20 cellular contexts compared by ENCODE assay signal in genomic region chr12:20011200-20011599, GRCh38.
DNase-seq lines count a peak whose midpoint lies in the region; TF ChIP-seq lines count a peak whose summit lies in the region.
"Had no signal": no experiment of that assay in that cellular context is flagged by ENCODE, and none has a peak within 500 bp of the region (broad histone marks: within the 10 kb centered on the region; RNA-seq: fewer than 3 reads in every experiment).

No MANE protein-coding gene starts in this region.

- DNase-seq in LNCaP clone FGC (ENCODE audit: low read depth) (peak; percentile 92), NCI-H69 (lab: John Stamatoyannopoulos, UW) (peak; percentile 6), globus pallidus (ENCODE audit: low spot score) (peak; percentile 3), pons (ENCODE audit: low spot score) (peak; percentile 14), NCI-H1694 (lab: John Stamatoyannopoulos, UW) (no peak), smooth muscle cell (lab: John Stamatoyannopoulos, UW; ENCODE audit: unreplicated experiment) (no peak), GM03348 (ENCODE audit: low spot score) (no peak)
- no peak for DNase-seq in effector memory CD4-positive, alpha-beta T cell
- DNase-seq: activated CD4-positive, alpha-beta memory T cell treated with anti-CD3 and anti-CD28 coated beads, Interleukin-2, amount 10 ng/mL, durations not matched to agents 7 days and 5 days; BE2C; cerebellar nuclear complex; GOT3; KBM-7; naive B cell; NCI-H146; NCI-H524; psoas muscle had no signal

- H3K27me3 ChIP-seq in effector memory CD4-positive, alpha-beta T cell (replicated peaks; ENCODE audit: control insufficient read depth, insufficient read depth, low read length, poor library complexity, severe bottlenecking) = no peaks in the 10 kb centered on the region
- no peaks in the 10 kb centered on the region for H3K27me3 ChIP-seq in smooth muscle cell (ENCODE audit: low read depth)
- H3K27me3 ChIP-seq: BE2C, heart right ventricle, suprapubic skin had no signal

- H3K4me1 ChIP-seq in effector memory CD4-positive, alpha-beta T cell (ENCODE audit: control insufficient read depth, insufficient read depth, low read length, poor library complexity, severe bottlenecking) = no peaks in the 10 kb centered on the region
- H3K4me1 ChIP-seq in smooth muscle cell (ENCODE audit: low read depth) = no peaks in the 10 kb centered on the region
- H3K4me1 ChIP-seq: BE2C, psoas muscle, suprapubic skin had no signal

- H3K27ac ChIP-seq in effector memory CD4-positive, alpha-beta T cell (ENCODE audit: insufficient read depth, low read length, poor library complexity, severe bottlenecking) = no peak overlapping the region
- H3K27ac ChIP-seq in smooth muscle cell (ENCODE audit: low read depth) = no peak overlapping the region
- H3K27ac ChIP-seq: epithelial cell of prostate, heart right ventricle, psoas muscle, suprapubic skin had no signal

- H3K9me3 ChIP-seq in effector memory CD4-positive, alpha-beta T cell (ENCODE audit: control insufficient read depth, low read length) = no peaks in the 10 kb centered on the region
- no peaks in the 10 kb centered on the region for H3K9me3 ChIP-seq in smooth muscle cell (replicated peaks; ENCODE audit: low read depth)
- H3K9me3 ChIP-seq: BE2C, psoas muscle, suprapubic skin had no signal

- no peak overlapping the region for H3K9ac ChIP-seq in smooth muscle cell (ENCODE audit: low read depth)

- TF ChIP-seq CTCF in LNCaP clone FGC (IDR thresholded peaks at IDR 0.05; ENCODE audit: control insufficient read depth, extremely low read depth, insufficient read depth) (no peak), smooth muscle cell (IDR thresholded peaks at IDR 0.05; ENCODE audit: borderline replicate concordance, insufficient read depth, poor library complexity, severe bottlenecking) (no peak)

- no peaks in the 10 kb centered on the region for H3F3A ChIP-seq in smooth muscle cell (ENCODE audit: low read depth)

- H3K4me2 ChIP-seq in smooth muscle cell = no peak overlapping the region

- H4K20me1 ChIP-seq in smooth muscle cell (ENCODE audit: low read depth) = no peaks in the 10 kb centered on the region

- WGBS in smooth muscle cell (ENCODE audit: low lambda C conversion rate) = 89% methylated on average over 2 of the region's 2 CpGs

- H3K4me3 ChIP-seq in LNCaP clone FGC (ENCODE audit: low read depth, low read length) (no peak overlapping the region), smooth muscle cell (no peak overlapping the region)
- H3K4me3 ChIP-seq in effector memory CD4-positive, alpha-beta T cell (ENCODE audit: insufficient read depth, low read depth, low read length, poor library complexity, severe bottlenecking) = no peak overlapping the region
- H3K4me3 ChIP-seq: heart right ventricle, psoas muscle, suprapubic skin had no signal

- no peaks in the 10 kb centered on the region for H3K36me3 ChIP-seq in effector memory CD4-positive, alpha-beta T cell (ENCODE audit: control insufficient read depth, insufficient read depth, low read length)
- H3K36me3 ChIP-seq in smooth muscle cell (ENCODE audit: low read depth) = no peaks in the 10 kb centered on the region
- H3K36me3 ChIP-seq: BE2C, heart right ventricle, suprapubic skin had no signal

- no peak overlapping the region for H2AFZ ChIP-seq in smooth muscle cell (ENCODE audit: low read depth)

- H3K79me2 ChIP-seq in smooth muscle cell (ENCODE audit: low read depth) = no peaks in the 10 kb centered on the region

Comparison
In these comparisons a context has a peak if more than half of its experiments do, and no peak if none do; other contexts are left out.
1. DNase-seq: peak in LNCaP clone FGC (single experiment), NCI-H69 (single experiment), globus pallidus (single experiment) and pons (single experiment); none in effector memory CD4-positive, alpha-beta T cell (0 of 3), NCI-H1694 (single experiment), smooth muscle cell (single experiment) and GM03348 (single experiment).